ENCODE assay signal across 13 cellular contexts in genomic region chr15:61081028-61081322, GRCh38.
DNase-seq lines count a peak whose midpoint lies in the region; TF ChIP-seq lines count a peak whose summit lies in the region.
"Had no signal": no experiment of that assay in that cellular context is flagged by ENCODE, and none has a peak within 500 bp of the region (broad histone marks: within the 10 kb centered on the region; RNA-seq: fewer than 3 reads in every experiment).

No MANE protein-coding gene starts in this region.

- no peaks in the 10 kb centered on the region for H3K9me3 ChIP-seq in skeletal muscle satellite cell (replicated peaks; ENCODE audit: low read length)

- H3K36me3 Mint-ChIP-seq in glutamatergic neuron (ENCODE audit: unreplicated experiment), result no peaks in the 10 kb centered on the region

- TF ChIP-seq CTCF in glutamatergic neuron (IDR thresholded peaks at IDR 0.05; ENCODE audit: partially characterized antibody, unreplicated experiment) (no peak), GM13976 (IDR thresholded peaks at IDR 0.05; ENCODE audit: borderline replicate concordance, control extremely low read depth, extremely low read depth, insufficient read depth, missing control alignments) (no peak)

- H3K4me3 Mint-ChIP-seq in glutamatergic neuron (ENCODE audit: unreplicated experiment), result peak overlapping the region; percentile 2

- peak overlapping the region; percentile 5 for H3K4me2 ChIP-seq in skeletal muscle satellite cell (ENCODE audit: low read length)

- in situ Hi-C loops in GM13976 (cut with MboI; ENCODE audit: low sequenced_read_pairs, unreplicated experiment) (no loop called here), ACHN (cut with HindIII; ENCODE audit: low pct_ligation_motif_present, low pct_unique_long_range_greater_than_20kb, low sequenced_read_pairs) (no loop called here)

- peaks cover 4% of the 10 kb centered on the region for H3K9me3 Mint-ChIP-seq in glutamatergic neuron (ENCODE audit: unreplicated experiment)

- H3K27me3 Mint-ChIP-seq in glutamatergic neuron (ENCODE audit: unreplicated experiment), result peaks cover 4% of the 10 kb centered on the region

- DNase-seq in ELF-1 (ENCODE audit: low read depth, low spot score) (peak; percentile 27), NCI-H146 treated with DMSO at 0.1 percent for 48 hours (lab: John Stamatoyannopoulos, UW; ENCODE audit: unreplicated experiment) (peak; percentile 48), glutamatergic neuron (no peak), GM13976 (ENCODE audit: low spot score) (no peak), ACHN (no peak)
- no peak for DNase-seq in activated T-cell treated with anti-CD3 and anti-CD28 coated beads, Interleukin-2, amount 50 U/mL, for 1 hour
- DNase-seq: C1 segment of cervical spinal cord, GM23248, NCI-H1694 treated with DMSO at 0.1 percent for 48 hours, NCI-H510A treated with DMSO at 0.1 percent for 48 hours, PC-3 had no signal

- peaks cover 22% of the 10 kb centered on the region for H3K4me1 Mint-ChIP-seq in glutamatergic neuron (ENCODE audit: low read depth, unreplicated experiment)

- no peak overlapping the region for H3K4me3 ChIP-seq in skeletal muscle satellite cell (ENCODE audit: low read length)
- H3K4me3 ChIP-seq: GM23248, K562 had no signal

- H3K27me3 ChIP-seq in skeletal muscle satellite cell (ENCODE audit: control insufficient read depth, insufficient read depth, low read length), result no peaks in the 10 kb centered on the region

- H3K27ac Mint-ChIP-seq in glutamatergic neuron (ENCODE audit: unreplicated experiment), result no peak overlapping the region

- H3K36me3 ChIP-seq in skeletal muscle satellite cell (ENCODE audit: insufficient read depth, low read length), result no peaks in the 10 kb centered on the region

- H3K9ac ChIP-seq in skeletal muscle satellite cell (ENCODE audit: low read depth, low read length), result no peak overlapping the region
- H3K9ac ChIP-seq: GM23248 had no signal

- peaks cover 10% of the 10 kb centered on the region for H3K4me1 ChIP-seq in skeletal muscle satellite cell (ENCODE audit: control insufficient read depth, insufficient read depth, low read length)

Comparison
In these comparisons a context has a peak if more than half of its experiments do, and no peak if none do; other contexts are left out.
1. DNase-seq: peak in ELF-1 (single experiment) and NCI-H146 treated with DMSO at 0.1 percent for 48 hours (single experiment); none in glutamatergic neuron (single experiment), activated T-cell treated with anti-CD3 and anti-CD28 coated beads, Interleukin-2, amount 50 U/mL, for 1 hour (single experiment), GM13976 (single experiment) and ACHN (single experiment).